10 cellular contexts compared by ENCODE assay signal in genomic region chr4:147749811-147750321, GRCh38. TPM values are rescaled to one million over a fixed set of nuclear protein-coding genes. Genes with fewer than 3 reads are reported as not detected.
DNase-seq lines count a peak whose midpoint lies in the region; ATAC-seq, FAIRE-seq and TF ChIP-seq lines count a peak whose summit lies in the region.
"Had no signal": no experiment of that assay in that cellular context is flagged by ENCODE, and none has a peak within 500 bp of the region (broad histone marks: within the 10 kb centered on the region; RNA-seq: fewer than 3 reads in every experiment).

No MANE protein-coding gene starts in this region.

- peak; percentile 90 for DNase-seq in NCI-H69 (lab: John Stamatoyannopoulos, UW)
- DNase-seq in GM23338 (ENCODE audit: low spot score), result no peak
- no peak for DNase-seq in MM.1S
- DNase-seq in hippocampal formation (lab: John Stamatoyannopoulos, UW), result no peak
- no peak for DNase-seq in small intestine

- no peak overlapping the region for H3K27ac ChIP-seq in GM23338 (ENCODE audit: low read depth)
- no peak overlapping the region for H3K27ac ChIP-seq in MM.1S (ENCODE audit: low read length)
- no peak overlapping the region for H3K27ac ChIP-seq in small intestine (ENCODE audit: low read depth in 1 of 2, low read length in 1 of 2)

- TF ChIP-seq CTCF in GM23338 (conservative IDR thresholded peaks at IDR 0.05; ENCODE audit: low read depth in 2 of 2) (no peak), MM.1S (IDR thresholded peaks at IDR 0.05; ENCODE audit: low read length) (no peak)

- H4K20me1 ChIP-seq in GM23338 (replicated peaks; ENCODE audit: insufficient read depth) (no peaks in the 10 kb centered on the region), MM.1S (ENCODE audit: insufficient read depth, low read length) (peaks cover 9% of the 10 kb centered on the region; the same call in 1 of the 2 replicates)

- peaks cover 27% of the 10 kb centered on the region for H3K4me1 Mint-ChIP-seq in GM23338
- H3K4me1 Mint-ChIP-seq: CD14-positive monocyte had no signal

- ATAC-seq in GM18498 (IDR thresholded peaks at IDR 0.05; ENCODE audit: unreplicated experiment) (peak; percentile 97), GM21367 (IDR thresholded peaks at IDR 0.05; ENCODE audit: unreplicated experiment) (peak; percentile 93), HG03066 (IDR thresholded peaks at IDR 0.05; ENCODE audit: low read depth, unreplicated experiment) (peak; percentile 96), GM23338 (no peak)
- ATAC-seq: activated CD4-positive, CD25-positive, alpha-beta regulatory T cell treated with anti-CD3 and anti-CD28 coated beads, Interleukin-2, amount 50 U/mL, for 24 hours had no signal

- H3K4me1 ChIP-seq in GM23338 (ENCODE audit: insufficient read depth), result peaks cover 31% of the 10 kb centered on the region
- no peaks in the 10 kb centered on the region for H3K4me1 ChIP-seq in MM.1S (ENCODE audit: low read length)
- no peaks in the 10 kb centered on the region for H3K4me1 ChIP-seq in small intestine (ENCODE audit: control insufficient read depth in 2 of 2, insufficient read depth in 1 of 2, low read depth in 1 of 2, low read length in 1 of 2)

- WGBS in small intestine, 3 donors, result 64 to 79% (median 70%) methylated on average over 3 of the region's 3 CpGs

- H3K27me3 Mint-ChIP-seq in GM23338 (ENCODE audit: insufficient read depth, low read depth, poor library complexity), result peaks cover 2% of the 10 kb centered on the region

- no peak overlapping the region for H3K4me2 ChIP-seq in GM23338
- no peak overlapping the region for H3K4me2 ChIP-seq in MM.1S (ENCODE audit: low read depth, low read length)

- no peaks in the 10 kb centered on the region for H3K9me3 ChIP-seq in MM.1S (replicated peaks; ENCODE audit: insufficient read depth, low read length)
- H3K9me3 ChIP-seq in small intestine (ENCODE audit: control insufficient read depth, low read depth), result no peaks in the 10 kb centered on the region

- H3K4me3 Mint-ChIP-seq in GM23338, result no peak overlapping the region
- H3K4me3 Mint-ChIP-seq: CD14-positive monocyte had no signal

- H3K27me3 ChIP-seq in GM23338 (ENCODE audit: insufficient read depth) (no peaks in the 10 kb centered on the region), MM.1S (replicated peaks; ENCODE audit: insufficient read depth, low read length) (no peaks in the 10 kb centered on the region), small intestine (ENCODE audit: control insufficient read depth in 2 of 2, insufficient read depth in 2 of 2, low read length in 2 of 2) (no peaks in the 10 kb centered on the region)

- H3K36me3 ChIP-seq in GM23338 (ENCODE audit: insufficient read depth) (no peaks in the 10 kb centered on the region), MM.1S (replicated peaks; ENCODE audit: insufficient read depth, low read length) (no peaks in the 10 kb centered on the region), small intestine (ENCODE audit: control insufficient read depth in 2 of 2, insufficient read depth in 2 of 2, low read length in 2 of 2) (no peaks in the 10 kb centered on the region)

- H3K27ac Mint-ChIP-seq in GM23338, result no peak overlapping the region

- no peaks in the 10 kb centered on the region for H3K36me3 Mint-ChIP-seq in GM23338 (ENCODE audit: low read depth)

- H3K9me2 ChIP-seq in GM23338 (ENCODE audit: insufficient read depth) (no peaks in the 10 kb centered on the region), MM.1S (replicated peaks; ENCODE audit: insufficient read depth, low read length) (no peaks in the 10 kb centered on the region)

- peaks cover 3% of the 10 kb centered on the region; the same call in 1 of the 2 replicates for H3K79me2 ChIP-seq in GM23338 (replicated peaks; ENCODE audit: insufficient read depth)
- H3K79me2 ChIP-seq in MM.1S (ENCODE audit: low read length), result peaks cover 98% of the 10 kb centered on the region

- H2AFZ ChIP-seq in GM23338, result no peak overlapping the region
- H2AFZ ChIP-seq in MM.1S (ENCODE audit: low read length), result no peak overlapping the region

- no peaks in the 10 kb centered on the region for H3K9me3 Mint-ChIP-seq in GM23338

- H3F3A ChIP-seq in GM23338 (replicated peaks; ENCODE audit: low read depth) (no peaks in the 10 kb centered on the region), MM.1S (ENCODE audit: insufficient read depth, low read length) (no peaks in the 10 kb centered on the region)

- H3K9ac ChIP-seq in MM.1S (ENCODE audit: low read length), result no peak overlapping the region

- H3K4me3 ChIP-seq in GM23338 (no peak overlapping the region), MM.1S (ENCODE audit: low read length) (no peak overlapping the region), small intestine (ENCODE audit: low read depth in 1 of 2, low read length in 2 of 2) (no peak overlapping the region)

- FAIRE-seq in small intestine (lab: Jason Lieb, UNC), result no peak

TF ChIP-seq in GM23338, 12 proteins besides CTCF, POLR2A, EP300 and RAD21:
- TF ChIP-seq CREB1 (CRISPR knock-in tag; IDR thresholded peaks at IDR 0.05; ENCODE audit: low read depth) (no peak), EZH2phosphoT487 (IDR thresholded peaks at IDR 0.05; ENCODE audit: unreplicated experiment) (no peak), ZNF331 (CRISPR knock-in tag; IDR thresholded peaks at IDR 0.05; ENCODE audit: low read depth) (no peak), REST (IDR thresholded peaks at IDR 0.05; ENCODE audit: unreplicated experiment) (no peak), NANOG (IDR thresholded peaks at IDR 0.05; ENCODE audit: borderline replicate concordance) (no peak), ZNF114 (CRISPR knock-in tag; IDR thresholded peaks at IDR 0.05) (no peak), POLR2AphosphoS5 (IDR thresholded peaks at IDR 0.05; ENCODE audit: low read depth) (no peak)

RNA-seq across cellular contexts. Expression of gene ARHGAP10, which starts 18.0 kb away (rescaled TPM):
- total RNA-seq in GM23338 (2014; rRNA removed; shearing (Covaris generic)), result 4.6 and 5.1 TPM in 2 replicates
- polyA plus RNA-seq in GM23338 (2016; fragmentation: Nextera tagmentation; extraction: Ambion mirVana) (4.6 and 6.3 TPM in 2 replicates), small intestine (1 to 10 TPM; 3.4 to 9.7 (median 3.8) TPM)
